ENCODE assay signal across 8 cellular contexts in genomic region chr1:54274881-54275280, GRCh38.
A peak's percentile ranks its signal among the peaks of the same experiment; 100 is the strongest.
DNase-seq lines count a peak whose midpoint lies in the region; ATAC-seq and TF ChIP-seq lines count a peak whose summit lies in the region.
"Had no signal": no experiment of that assay in that cellular context is flagged by ENCODE, and none has a peak within 500 bp of the region (broad histone marks: within the 10 kb centered on the region; RNA-seq: fewer than 3 reads in every experiment).

No MANE protein-coding gene starts in this region.

- TF ChIP-seq CTCF in VCaP (conservative IDR thresholded peaks at IDR 0.05): no peak
- no peak for TF ChIP-seq CTCF in body of pancreas (IDR thresholded peaks at IDR 0.05)
- TF ChIP-seq CTCF in mesothelial cell of epicardium (IDR thresholded peaks at IDR 0.05; ENCODE audit: unreplicated experiment): no peak

- H3K27ac ChIP-seq in VCaP (peak overlapping the region; percentile 91), body of pancreas (peak overlapping the region; percentile 80 to 86 (median 84)), stomach smooth muscle (ENCODE audit: low read length) (peak overlapping the region; percentile 98)

- no peak for ATAC-seq in body of pancreas

- 67 to 70% methylated on average over 11 of the region's 11 CpGs for WGBS in body of pancreas, 2 donors

- H3K4me1 ChIP-seq in body of pancreas (peaks cover 76% of the 10 kb centered on the region), stomach smooth muscle (ENCODE audit: control insufficient read depth, insufficient read depth, low read length) (peaks cover 82% of the 10 kb centered on the region)

- no peaks in the 10 kb centered on the region for H3K9me3 ChIP-seq in body of pancreas
- no peaks in the 10 kb centered on the region for H3K9me3 ChIP-seq in stomach smooth muscle (ENCODE audit: control insufficient read depth in 2 of 2, low read length in 2 of 2)

- TF ChIP-seq POLR2A in body of pancreas (IDR thresholded peaks at IDR 0.05): no peak

- peak overlapping the region; percentile 56 to 62 for H3K9ac ChIP-seq in stomach smooth muscle (ENCODE audit: low read length in 2 of 2)

- peaks cover 5% of the 10 kb centered on the region for H3K36me3 Mint-ChIP-seq in mesothelial cell of epicardium

- H3K27ac Mint-ChIP-seq in mesothelial cell of epicardium: peak overlapping the region; percentile 87

- no peaks in the 10 kb centered on the region for H3K9me3 Mint-ChIP-seq in mesothelial cell of epicardium

- intact Hi-C loops in body of pancreas (cut with DNase I): no loop called here

- H3K27me3 Mint-ChIP-seq in mesothelial cell of epicardium (ENCODE audit: low read depth): no peaks in the 10 kb centered on the region

- H3K4me3 Mint-ChIP-seq in mesothelial cell of epicardium: no peak overlapping the region

- H3K27me3 ChIP-seq in body of pancreas (no peaks in the 10 kb centered on the region), stomach smooth muscle (ENCODE audit: control insufficient read depth in 1 of 2, insufficient read depth in 2 of 2, low read length in 2 of 2) (no peaks in the 10 kb centered on the region)

- DNase-seq in body of pancreas: no peak
- DNase-seq in mesothelial cell of epicardium (ENCODE audit: low spot score in 2 of 2, unreplicated experiment in 2 of 2): no peak
- no peak for DNase-seq in NCI-H2227 (lab: John Stamatoyannopoulos, UW; ENCODE audit: unreplicated experiment)
- no peak for DNase-seq in NCI-H345 treated with DMSO at 0.1 percent for 48 hours (lab: John Stamatoyannopoulos, UW; ENCODE audit: unreplicated experiment)
- DNase-seq in cortex of kidney (lab: John Stamatoyannopoulos, UW): no peak
- DNase-seq: mammary epithelial cell had no signal

- H3K4me3 ChIP-seq in body of pancreas (no peak overlapping the region), stomach smooth muscle (ENCODE audit: low read length in 2 of 2) (peak overlapping the region in 1 of 2 donors; percentile 40)

- H3K4me1 Mint-ChIP-seq in mesothelial cell of epicardium: peaks cover 44% of the 10 kb centered on the region

- no peaks in the 10 kb centered on the region for H3K36me3 ChIP-seq in body of pancreas (replicated peaks in 1 of 2; ENCODE audit: insufficient read depth in 1 of 2, low read depth in 2 of 2)
- peaks cover 0 to 2% of the 10 kb centered on the region in 2 donors for H3K36me3 ChIP-seq in stomach smooth muscle (ENCODE audit: control insufficient read depth in 2 of 2, insufficient read depth in 2 of 2, low read length in 2 of 2)
